8 cellular contexts compared by ENCODE assay signal in genomic region chr6:26273673-26274595, GRCh38.
A peak's percentile ranks its signal among the peaks of the same experiment; 100 is the strongest.
DNase-seq lines count a peak whose midpoint lies in the region; ATAC-seq, FAIRE-seq and TF ChIP-seq lines count a peak whose summit lies in the region.

No MANE protein-coding gene starts in this region.

- no peaks in the 10 kb centered on the region for H3K36me3 ChIP-seq in liver (ENCODE audit: control insufficient read depth in 4 of 4, insufficient read depth in 3 of 4, low read depth in 1 of 4, low read length in 3 of 4)

- 14% methylated on average over 21 of the region's 21 CpGs for WGBS in liver

- no peak for FAIRE-seq in HTR-8/SVneo (lab: Jason Lieb, UNC)

- H3K9me3 ChIP-seq in liver (ENCODE audit: control insufficient read depth in 4 of 4, low read length in 3 of 4): peaks cover 2 to 9% (median 4%) of the 10 kb centered on the region in 4 donors

- no peak overlapping the region for H3K27ac Mint-ChIP-seq in activated naive CD8-positive, alpha-beta T cell treated with anti-CD3 and anti-CD28 coated beads, Interleukin-2, amount 50 U/mL, for 24 hours

- peak overlapping the region in 1 of 2 donors; percentile 62 for H3K27ac ChIP-seq in liver (ENCODE audit: low read depth in 1 of 2, low read length in 2 of 2)

- peak; percentile 19 for DNase-seq in stimulated activated CD4-positive, alpha-beta T cell treated with anti-CD3 and anti-CD28 coated beads, Interleukin-4, amount 100 ng/mL, for 24 hours
- DNase-seq in stimulated activated CD4-positive, alpha-beta T cell treated with anti-CD3 and anti-CD28 coated beads, Interleukin-2, amount 100 ng/mL, for 48 hours: no peak
- DNase-seq in activated naive CD8-positive, alpha-beta T cell treated with anti-CD3 and anti-CD28 coated beads, Interleukin-2, amount 50 U/mL, for 24 hours: no peak
- DNase-seq in SKM-1 (lab: John Stamatoyannopoulos, UW; ENCODE audit: unreplicated experiment): no peak
- DNase-seq in cortex of kidney (lab: John Stamatoyannopoulos, UW): no peak
- DNase-seq in HTR-8/SVneo (ENCODE audit: insufficient read length, low spot score): no peak

- peaks cover 3% of the 10 kb centered on the region for H3K27me3 Mint-ChIP-seq in activated naive CD8-positive, alpha-beta T cell treated with anti-CD3 and anti-CD28 coated beads, Interleukin-2, amount 50 U/mL, for 24 hours

- H3K4me3 ChIP-seq in liver (ENCODE audit: low read depth in 1 of 3, low read length in 3 of 3): peak overlapping the region; percentile 14 to 46 (median 24)

- H3K4me3 Mint-ChIP-seq in activated naive CD8-positive, alpha-beta T cell treated with anti-CD3 and anti-CD28 coated beads, Interleukin-2, amount 50 U/mL, for 24 hours: no peak overlapping the region

- no peak for TF ChIP-seq CTCF in liver (IDR thresholded peaks at IDR 0.05; ENCODE audit: low read depth, low read length, missing input control)

- no peaks in the 10 kb centered on the region for H3K9me3 Mint-ChIP-seq in activated naive CD8-positive, alpha-beta T cell treated with anti-CD3 and anti-CD28 coated beads, Interleukin-2, amount 50 U/mL, for 24 hours

- no peak for TF ChIP-seq RAD21 in liver (IDR thresholded peaks at IDR 0.05)

- H3K4me1 Mint-ChIP-seq in activated naive CD8-positive, alpha-beta T cell treated with anti-CD3 and anti-CD28 coated beads, Interleukin-2, amount 50 U/mL, for 24 hours: peaks cover 29% of the 10 kb centered on the region

- H3K9ac ChIP-seq in liver (ENCODE audit: low read depth in 1 of 2, low read length in 2 of 2): peak overlapping the region in 1 of 2 donors; percentile 59

- H3K36me3 Mint-ChIP-seq in activated naive CD8-positive, alpha-beta T cell treated with anti-CD3 and anti-CD28 coated beads, Interleukin-2, amount 50 U/mL, for 24 hours (ENCODE audit: low read depth): peaks cover 3% of the 10 kb centered on the region

- H3K4me1 ChIP-seq in liver (ENCODE audit: control insufficient read depth in 4 of 4, insufficient read depth in 4 of 4, low read length in 3 of 4): peaks cover 0 to 6% (median 2%) of the 10 kb centered on the region in 4 donors

- peaks cover 0 to 30% (median 15%) of the 10 kb centered on the region in 4 donors for H3K27me3 ChIP-seq in liver (ENCODE audit: control insufficient read depth in 4 of 4, insufficient read depth in 4 of 4, low read length in 3 of 4)

- peak; percentile 4 for ATAC-seq in activated naive CD8-positive, alpha-beta T cell treated with anti-CD3 and anti-CD28 coated beads, Interleukin-2, amount 50 U/mL, for 24 hours
- no peak for ATAC-seq in HG02678 (IDR thresholded peaks at IDR 0.05; ENCODE audit: unreplicated experiment)

TF ChIP-seq in liver, 16 proteins besides CTCF, POLR2A, EP300 and RAD21:
- TF ChIP-seq YY1 (IDR thresholded peaks at IDR 0.05) (peak; percentile 44), HNF4G (IDR thresholded peaks at IDR 0.05) (no peak)
